Comparison of ENCODE assay signal across 17 cellular contexts in the genomic region with DNA sequence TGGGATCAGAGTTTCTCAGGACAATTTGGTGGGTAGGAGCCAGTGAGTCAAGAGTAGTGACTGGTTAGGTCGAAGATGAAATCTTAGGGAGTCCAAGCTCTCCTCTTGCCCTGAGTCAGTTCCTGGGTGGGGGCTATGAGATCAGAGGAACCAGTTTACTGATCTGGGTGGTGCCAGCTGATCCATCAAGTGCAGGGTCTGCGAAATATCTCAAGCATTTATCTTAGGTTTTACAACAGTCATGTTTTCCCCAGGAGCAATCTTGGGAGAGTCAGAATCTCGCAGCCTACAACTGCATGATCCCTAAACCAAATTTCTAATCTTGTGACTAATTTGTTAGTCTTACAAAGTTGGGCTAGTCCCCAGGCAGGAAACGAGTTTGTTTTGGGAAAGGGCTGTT.
DNase-seq lines count a peak whose midpoint lies in the region; ATAC-seq lines count a peak whose summit lies in the region.
"Had no signal": no experiment of that assay in that cellular context is flagged by ENCODE, and none has a peak within 500 bp of the region (broad histone marks: within the 10 kb centered on the region; RNA-seq: fewer than 3 reads in every experiment).

No MANE protein-coding gene starts in this region.

- peaks cover 7% of the 10 kb centered on the region for H3K9me3 Mint-ChIP-seq in activated CD4-positive, alpha-beta T cell treated with anti-CD3 and anti-CD28 coated beads for 36 hours (ENCODE audit: low read depth)
- H3K9me3 Mint-ChIP-seq in activated naive CD4-positive, alpha-beta T cell treated with anti-CD3 and anti-CD28 coated beads for 36 hours, result peaks cover 4% of the 10 kb centered on the region

- CTCF ChIA-PET in activated CD4-positive, alpha-beta T cell treated with anti-CD3 and anti-CD28 coated beads for 36 hours (lab: Charles Lee), result no interaction called here
- CTCF ChIA-PET in activated naive CD4-positive, alpha-beta T cell treated with anti-CD3 and anti-CD28 coated beads for 36 hours (lab: Charles Lee), result no interaction called here

- no peaks in the 10 kb centered on the region for H3K4me1 Mint-ChIP-seq in activated CD4-positive, alpha-beta T cell treated with anti-CD3 and anti-CD28 coated beads for 36 hours
- no peaks in the 10 kb centered on the region for H3K4me1 Mint-ChIP-seq in activated naive CD4-positive, alpha-beta T cell treated with anti-CD3 and anti-CD28 coated beads for 36 hours (ENCODE audit: low read depth)
- H3K4me1 Mint-ChIP-seq: CD8-positive, alpha-beta memory T cell had no signal

- no peaks in the 10 kb centered on the region for H3K27me3 Mint-ChIP-seq in activated CD4-positive, alpha-beta T cell treated with anti-CD3 and anti-CD28 coated beads for 36 hours
- H3K27me3 Mint-ChIP-seq in activated naive CD4-positive, alpha-beta T cell treated with anti-CD3 and anti-CD28 coated beads for 36 hours (ENCODE audit: low read depth), result no peaks in the 10 kb centered on the region
- H3K27me3 Mint-ChIP-seq: CD8-positive, alpha-beta memory T cell had no signal

- ATAC-seq in HG03439 (IDR thresholded peaks at IDR 0.05; ENCODE audit: unreplicated experiment), result no peak
- ATAC-seq in activated CD4-positive, alpha-beta T cell treated with anti-CD3 and anti-CD28 coated beads for 36 hours, result no peak
- ATAC-seq: HCT116, K562 had no signal

- intact Hi-C loops in activated CD4-positive, alpha-beta T cell treated with anti-CD3 and anti-CD28 coated beads for 36 hours (cut with DNase I, micrococcal nuclease), result no loop called here
- intact Hi-C loops in activated naive CD4-positive, alpha-beta T cell treated with anti-CD3 and anti-CD28 coated beads for 36 hours (cut with micrococcal nuclease), result no loop called here

- peak; percentile 1 for DNase-seq in ELF-1 (ENCODE audit: low read depth, low spot score)
- DNase-seq in M059J (ENCODE audit: low read depth), result peak; percentile 50
- DNase-seq in amniotic stem cell (lab: John Stamatoyannopoulos, UW), result peak; percentile 3
- peak; percentile 53 for DNase-seq in islet precursor cell
- DNase-seq in AG20443 (ENCODE audit: low spot score), result no peak
- no peak for DNase-seq in activated CD4-positive, alpha-beta T cell treated with anti-CD3 and anti-CD28 coated beads for 36 hours
- DNase-seq in activated naive CD4-positive, alpha-beta T cell treated with anti-CD3 and anti-CD28 coated beads for 36 hours, result no peak
- DNase-seq: CD8-positive, alpha-beta memory T cell; NCI-H1105; NCI-H187; NCI-H446; NCI-H774; Peyer's patch; Right ventricle myocardium superior had no signal

- no peak overlapping the region for H3K27ac Mint-ChIP-seq in activated CD4-positive, alpha-beta T cell treated with anti-CD3 and anti-CD28 coated beads for 36 hours
- no peak overlapping the region for H3K27ac Mint-ChIP-seq in activated naive CD4-positive, alpha-beta T cell treated with anti-CD3 and anti-CD28 coated beads for 36 hours
- H3K27ac Mint-ChIP-seq: CD8-positive, alpha-beta memory T cell had no signal

- no peaks in the 10 kb centered on the region for H3K36me3 Mint-ChIP-seq in activated CD4-positive, alpha-beta T cell treated with anti-CD3 and anti-CD28 coated beads for 36 hours (ENCODE audit: low read depth)
- H3K36me3 Mint-ChIP-seq in activated naive CD4-positive, alpha-beta T cell treated with anti-CD3 and anti-CD28 coated beads for 36 hours (ENCODE audit: low read depth), result no peaks in the 10 kb centered on the region
- H3K36me3 Mint-ChIP-seq: CD8-positive, alpha-beta memory T cell had no signal

- POLR2A ChIA-PET in activated CD4-positive, alpha-beta T cell treated with anti-CD3 and anti-CD28 coated beads for 36 hours (lab: Charles Lee), result interaction anchor here (0.6 kb wide), 1 partner anchor 38 kb away, joined by 5 read pairs; no protein-coding TSS in a partner anchor

- H3K4me3 Mint-ChIP-seq in activated CD4-positive, alpha-beta T cell treated with anti-CD3 and anti-CD28 coated beads for 36 hours, result no peak overlapping the region
- H3K4me3 Mint-ChIP-seq in activated naive CD4-positive, alpha-beta T cell treated with anti-CD3 and anti-CD28 coated beads for 36 hours, result no peak overlapping the region
- H3K4me3 Mint-ChIP-seq: CD8-positive, alpha-beta memory T cell had no signal

Comparison
In these comparisons a context has a peak if more than half of its experiments do, and no peak if none do; other contexts are left out.
1. DNase-seq: peak in ELF-1 (single experiment), M059J (single experiment), amniotic stem cell (single experiment) and islet precursor cell (single experiment); none in AG20443 (single experiment), activated CD4-positive, alpha-beta T cell treated with anti-CD3 and anti-CD28 coated beads for 36 hours (single experiment) and activated naive CD4-positive, alpha-beta T cell treated with anti-CD3 and anti-CD28 coated beads for 36 hours (single experiment).